Comparison of ENCODE assay signal across 14 cellular contexts in genomic region chr17:4625181-4625601, GRCh38. TPM values are rescaled to one million over a fixed set of nuclear protein-coding genes. Genes with fewer than 3 reads are reported as not detected.
A peak's percentile ranks its signal among the peaks of the same experiment; 100 is the strongest.
DNase-seq lines count a peak whose midpoint lies in the region; ATAC-seq, FAIRE-seq and TF ChIP-seq lines count a peak whose summit lies in the region.
"Had no signal": no experiment of that assay in that cellular context is flagged by ENCODE, and none has a peak within 500 bp of the region (broad histone marks: within the 10 kb centered on the region; RNA-seq: fewer than 3 reads in every experiment).

No MANE protein-coding gene starts in this region.

- H3K27me3 Mint-ChIP-seq in astrocyte (ENCODE audit: low read depth, unreplicated experiment) (peaks cover 17% of the 10 kb centered on the region), MCF 10A (ENCODE audit: insufficient read depth, unreplicated experiment) (no peaks in the 10 kb centered on the region)
- H3K27me3 Mint-ChIP-seq in activated naive CD8-positive, alpha-beta T cell treated with anti-CD3 and anti-CD28 coated beads for 36 hours = peaks cover 18% of the 10 kb centered on the region

- H3K27ac ChIP-seq in astrocyte (ENCODE audit: low read depth, low read length) (no peak overlapping the region), heart right ventricle (peak overlapping the region in 1 of 10 donors; percentile 37)
- H3K27ac ChIP-seq: SJCRH30, thyroid gland had no signal

- no peak overlapping the region for H3K9ac ChIP-seq in astrocyte (ENCODE audit: low read length)

- DNase-seq in HT1080 (ENCODE audit: low read depth) (peak; percentile 9), astrocyte (ENCODE audit: low read depth) (peak; percentile 8), heart right ventricle (no peak), renal cortical epithelial cell (ENCODE audit: low read depth) (peak; percentile 26), MCF 10A (ENCODE audit: unreplicated experiment) (no peak)
- DNase-seq in activated naive CD8-positive, alpha-beta T cell treated with anti-CD3 and anti-CD28 coated beads for 36 hours = no peak
- DNase-seq in activated naive CD4-positive, alpha-beta T cell treated with anti-CD3 and anti-CD28 coated beads, Interleukin-2, amount 50 U/mL, for 72 hours (ENCODE audit: low spot score in 2 of 2) = no peak
- DNase-seq: stimulated activated CD4-positive, alpha-beta T cell treated with anti-CD3 and anti-CD28 coated beads, Interleukin-1b, Interleukin-23, amount 100 ng/mL, for 48 hours; stimulated activated CD8-positive, alpha-beta memory T cell treated with anti-CD3 and anti-CD28 coated beads, Interleukin-4, amount 100 ng/mL, for 48 hours had no signal

- intact Hi-C loops in heart right ventricle (cut with DNase I) (loop anchor here in 8 of 10 donors (1.0 to 10.0 kb wide), 8 partner anchors 43 to 410 kb away; partner anchors contain the start of gene SMTNL2 (in 1 of the 8)), MCF 10A (cut with micrococcal nuclease) (no loop called here)

- H3K36me3 Mint-ChIP-seq in astrocyte (ENCODE audit: low read depth, unreplicated experiment) = no peaks in the 10 kb centered on the region
- H3K36me3 Mint-ChIP-seq in activated naive CD8-positive, alpha-beta T cell treated with anti-CD3 and anti-CD28 coated beads for 36 hours = no peaks in the 10 kb centered on the region
- no peaks in the 10 kb centered on the region for H3K36me3 Mint-ChIP-seq in activated naive CD4-positive, alpha-beta T cell treated with anti-CD3 and anti-CD28 coated beads, Interleukin-2, amount 50 U/mL, for 72 hours
- H3K36me3 Mint-ChIP-seq in MCF 10A (ENCODE audit: insufficient read depth, unreplicated experiment) = no peaks in the 10 kb centered on the region
- H3K36me3 Mint-ChIP-seq: CD14-positive monocyte, immature natural killer cell had no signal

- no peaks in the 10 kb centered on the region for H3K36me3 ChIP-seq in astrocyte (ENCODE audit: insufficient read depth, low read length)
- H3K36me3 ChIP-seq in heart right ventricle = no peaks in the 10 kb centered on the region
- H3K36me3 ChIP-seq: SJCRH30, thyroid gland had no signal

- FAIRE-seq in astrocyte (lab: Jason Lieb, UNC) = no peak

- TF ChIP-seq CTCF in astrocyte (IDR thresholded peaks at IDR 0.05; ENCODE audit: insufficient read depth, low read depth, low read length) (no peak), heart right ventricle (IDR thresholded peaks at IDR 0.05) (no peak), MCF 10A (IDR thresholded peaks at IDR 0.05; ENCODE audit: unreplicated experiment) (no peak)

- WGBS in heart right ventricle, 2 donors = 56 to 59% methylated on average over 12 of the region's 12 CpGs

- H2AFZ ChIP-seq in astrocyte (ENCODE audit: low read depth, low read length) = no peak overlapping the region

- no peaks in the 10 kb centered on the region for H3K9me3 Mint-ChIP-seq in astrocyte (ENCODE audit: unreplicated experiment)
- H3K9me3 Mint-ChIP-seq in activated naive CD8-positive, alpha-beta T cell treated with anti-CD3 and anti-CD28 coated beads for 36 hours = no peaks in the 10 kb centered on the region
- peaks cover 0 to 4% of the 10 kb centered on the region in 2 donors for H3K9me3 Mint-ChIP-seq in activated naive CD4-positive, alpha-beta T cell treated with anti-CD3 and anti-CD28 coated beads, Interleukin-2, amount 50 U/mL, for 72 hours
- no peaks in the 10 kb centered on the region for H3K9me3 Mint-ChIP-seq in MCF 10A (ENCODE audit: unreplicated experiment)
- H3K9me3 Mint-ChIP-seq: immature natural killer cell had no signal

- no peaks in the 10 kb centered on the region for H3K4me1 ChIP-seq in astrocyte (ENCODE audit: insufficient read depth, low read length)
- peaks cover 0 to 18% (median 13%) of the 10 kb centered on the region in 9 donors for H3K4me1 ChIP-seq in heart right ventricle
- H3K4me1 ChIP-seq: SJCRH30, thyroid gland had no signal

- CTCF ChIA-PET in MCF 10A (lab: Yijun Ruan, JAX) = interaction anchor here (0.6 to 5.6 kb wide), 15 partner anchors 9 to 426 kb away, joined by 3 to 191 read pairs (median 5); partner anchors contain the start of gene GGT6

- ATAC-seq in heart right ventricle = peak; percentile 50 to 76 (median 58)
- no peak for ATAC-seq in activated naive CD4-positive, alpha-beta T cell treated with anti-CD3 and anti-CD28 coated beads, Interleukin-2, amount 50 U/mL, for 72 hours

- H3K4me2 ChIP-seq in astrocyte (ENCODE audit: low read length) = no peak overlapping the region

- no peaks in the 10 kb centered on the region for H3K79me2 ChIP-seq in astrocyte (ENCODE audit: insufficient read depth, low read length)

- H3K27me3 ChIP-seq in astrocyte (ENCODE audit: insufficient read depth, low read length) (peaks cover 14% of the 10 kb centered on the region), heart right ventricle (peaks cover 0 to 3% (median 0%) of the 10 kb centered on the region in 7 donors)
- H3K27me3 ChIP-seq: SJCRH30, thyroid gland had no signal

- H3K4me1 Mint-ChIP-seq in astrocyte (ENCODE audit: low read depth, unreplicated experiment) (peaks cover 8% of the 10 kb centered on the region), MCF 10A (ENCODE audit: insufficient read depth, unreplicated experiment) (no peaks in the 10 kb centered on the region)
- H3K4me1 Mint-ChIP-seq in activated naive CD8-positive, alpha-beta T cell treated with anti-CD3 and anti-CD28 coated beads for 36 hours = no peaks in the 10 kb centered on the region
- H3K4me1 Mint-ChIP-seq: immature natural killer cell had no signal

- H3K9me3 ChIP-seq in astrocyte (ENCODE audit: insufficient read depth, low read depth, low read length) (no peaks in the 10 kb centered on the region), heart right ventricle (peaks cover 0 to 14% (median 4%) of the 10 kb centered on the region in 11 donors)
- H3K9me3 ChIP-seq: SJCRH30, thyroid gland had no signal

- H3K27ac Mint-ChIP-seq in astrocyte (ENCODE audit: unreplicated experiment) = no peak overlapping the region
- no peak overlapping the region for H3K27ac Mint-ChIP-seq in activated naive CD8-positive, alpha-beta T cell treated with anti-CD3 and anti-CD28 coated beads for 36 hours
- H3K27ac Mint-ChIP-seq in activated naive CD4-positive, alpha-beta T cell treated with anti-CD3 and anti-CD28 coated beads, Interleukin-2, amount 50 U/mL, for 72 hours = no peak overlapping the region
- no peak overlapping the region for H3K27ac Mint-ChIP-seq in MCF 10A (ENCODE audit: low read depth, unreplicated experiment)
- H3K27ac Mint-ChIP-seq: CD14-positive monocyte, immature natural killer cell had no signal

- no peaks in the 10 kb centered on the region for H4K20me1 ChIP-seq in astrocyte (ENCODE audit: insufficient read depth, low read length)

- no peak overlapping the region for H3K4me3 ChIP-seq in astrocyte (ENCODE audit: insufficient read depth, low read depth, low read length)
- no peak overlapping the region for H3K4me3 ChIP-seq in heart right ventricle
- H3K4me3 ChIP-seq: SJCRH30, thyroid gland had no signal

- POLR2A ChIA-PET in MCF 10A (lab: Yijun Ruan, JAX) = interaction anchor here (0.6 to 1.4 kb wide), 3 partner anchors 58 to 567 kb away, joined by 3 to 4 read pairs (median 4); partner anchors contain the start of gene ZNF594

- H3K4me3 Mint-ChIP-seq in astrocyte (ENCODE audit: unreplicated experiment) (no peak overlapping the region), MCF 10A (ENCODE audit: unreplicated experiment) (no peak overlapping the region)
- H3K4me3 Mint-ChIP-seq in activated naive CD8-positive, alpha-beta T cell treated with anti-CD3 and anti-CD28 coated beads for 36 hours = no peak overlapping the region
- H3K4me3 Mint-ChIP-seq: CD14-positive monocyte, immature natural killer cell had no signal

- no TSS peak for BruUV-seq in MCF 10A (replicated peaks; lab: Mats Ljungman, UMichigan)

RNA-seq across cellular contexts. Expression of gene ALOX15, which starts 16.3 kb away (rescaled TPM):
- total RNA-seq in HT1080 (2014; rRNA removed; shearing (Covaris generic)) = not detected in 2 replicates
- polyA plus RNA-seq in HT1080 (2015; cell fraction: cytosol; rRNA removed) = not detected in 2 replicates
- not detected in 2 replicates for polyA plus RNA-seq in HT1080 (2015; cell fraction: nucleus; rRNA removed)
- total RNA-seq in astrocyte = 0.07 TPM in 1 of 2 replicates, not detected in the other
- total RNA-seq in heart right ventricle = 1 to 10 TPM in 1 of 10 donors, under 1 TPM in 6, not detected in 3; 0.11 to 1.3 (median 0.16) TPM
- not detected for polyA plus RNA-seq in heart right ventricle
- total RNA-seq in renal cortical epithelial cell = not detected in 2 replicates
- total RNA-seq in activated naive CD8-positive, alpha-beta T cell treated with anti-CD3 and anti-CD28 coated beads for 36 hours = under 1 TPM; 0.18 to 0.25 TPM
- total RNA-seq in activated naive CD4-positive, alpha-beta T cell treated with anti-CD3 and anti-CD28 coated beads, Interleukin-2, amount 50 U/mL, for 72 hours = under 1 TPM in 1 of 2 donors, not detected in 1; 0.14 TPM
- not detected in 2 replicates for total RNA-seq in MCF 10A (2022)
- total RNA-seq: posterior vena cava, thyroid gland had no signal
- polyA plus RNA-seq: immature natural killer cell had no signal

RNA-seq across cellular contexts. Expression of gene SMTNL2, which starts 40.9 kb away (rescaled TPM):
- total RNA-seq in HT1080 (2014; rRNA removed; shearing (Covaris generic)) = not detected in 2 replicates
- not detected in 2 replicates for polyA plus RNA-seq in HT1080 (2015; cell fraction: cytosol; rRNA removed)
- not detected in 2 replicates for polyA plus RNA-seq in HT1080 (2015; cell fraction: nucleus; rRNA removed)
- total RNA-seq in astrocyte (0.18 and 0.26 TPM in 2 replicates), heart right ventricle (10 to 100 TPM in 9 of 10 donors, 1 to 10 TPM in 1; 7.8 to 84.1 (median 23.4) TPM), renal cortical epithelial cell (under 0.01 and 16.1 TPM in 2 replicates), MCF 10A (2022) (not detected in 2 replicates)
- 10 to 100 TPM in 1 of 2 donors, 1 to 10 TPM in 1; 2.7 to 11.8 TPM for polyA plus RNA-seq in heart right ventricle
- total RNA-seq in activated naive CD8-positive, alpha-beta T cell treated with anti-CD3 and anti-CD28 coated beads for 36 hours = not detected
- total RNA-seq in activated naive CD4-positive, alpha-beta T cell treated with anti-CD3 and anti-CD28 coated beads, Interleukin-2, amount 50 U/mL, for 72 hours = not detected
- total RNA-seq: SJCRH30 had no signal
- polyA plus RNA-seq: immature natural killer cell had no signal

Comparison
In these comparisons a context has a peak if more than half of its experiments do, and no peak if none do; other contexts are left out.
1. DNase-seq: peak in HT1080 (single experiment), astrocyte (single experiment) and renal cortical epithelial cell (single experiment); none in heart right ventricle (0 of 2), activated naive CD8-positive, alpha-beta T cell treated with anti-CD3 and anti-CD28 coated beads for 36 hours (single experiment), activated naive CD4-positive, alpha-beta T cell treated with anti-CD3 and anti-CD28 coated beads, Interleukin-2, amount 50 U/mL, for 72 hours (0 of 2) and MCF 10A (single experiment).
2. ATAC-seq: peak in heart right ventricle (8 of 8); none in activated naive CD4-positive, alpha-beta T cell treated with anti-CD3 and anti-CD28 coated beads, Interleukin-2, amount 50 U/mL, for 72 hours (0 of 2).